In the genomic region with DNA sequence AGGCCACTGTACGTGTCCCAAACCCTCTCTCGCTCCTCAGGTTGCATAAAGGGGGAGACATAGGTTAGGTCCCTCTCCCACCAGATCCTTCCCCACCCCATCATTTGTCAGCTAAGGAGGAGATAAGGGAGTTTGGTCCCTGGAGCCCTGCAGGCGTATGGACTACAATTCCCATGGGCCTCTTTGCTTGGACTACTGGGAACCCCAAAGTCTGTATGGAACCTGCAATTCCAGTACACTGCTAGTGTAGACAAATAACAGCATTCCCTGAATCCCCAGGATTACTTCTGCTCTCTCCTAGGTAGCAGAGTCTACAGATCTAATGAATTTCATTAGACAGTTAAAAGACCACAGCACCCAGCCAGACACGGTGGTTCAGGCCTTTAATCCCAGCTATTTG, we compare ENCODE assay signal across 27 cellular contexts. TPM values are rescaled to one million over a fixed set of nuclear protein-coding genes. Genes with fewer than 3 reads are reported as not detected.
"Had no signal": no experiment of that assay in that cellular context is flagged by ENCODE, and none has a peak within 500 bp of the region (broad histone marks: within the 10 kb centered on the region; RNA-seq: fewer than 3 reads in every experiment).

No MANE protein-coding gene starts in this region.

- H3K27me3 ChIP-seq: ascending aorta, body of pancreas, MG63 had no signal

- FAIRE-seq: bronchial epithelial cell had no signal

- DNase-seq: activated B cell treated with CpG ODN at 0.5 μM for 24 hours; activated CD4-positive, alpha-beta T cell treated with anti-CD3 and anti-CD28 coated beads for 1 hour; activated CD4-positive, alpha-beta T cell treated with anti-CD3 and anti-CD28 coated beads, Interleukin-2, amount 10 ng/mL, durations not matched to agents 24 days and 14 days; activated CD4-positive, alpha-beta T cell treated with anti-CD3 and anti-CD28 coated beads, Interleukin-2, amount 50 U/mL, for 48 hours; activated CD8-positive, alpha-beta memory T cell treated with anti-CD3 and anti-CD28 coated beads, Interleukin-2, amount 10 ng/mL, durations not matched to agents 7 days and 5 days; activated effector memory CD4-positive, alpha-beta T cell treated with Interleukin-2 at 50 U/mL for 16 hours; activated naive CD4-positive, alpha-beta T cell treated with Interleukin-2 at 50 U/mL for 16 hours; activated naive CD8-positive, alpha-beta T cell treated with anti-CD3 and anti-CD28 coated beads, Interleukin-2, amount 50 U/mL, for 24 hours; activated T-cell treated with anti-CD3 and anti-CD28 coated beads, Interleukin-2, amount 50 U/mL, for 24 hours; amniotic stem cell; body of pancreas; MV-4-11; NCI-H1105; NCI-H1436; NCI-H1694 treated with DMSO at 0.1 percent for 48 hours; NCI-H2029 treated with DMSO at 0.1 percent for 48 hours; NCI-H345; NCI-H510A; NCI-H526 treated with DMSO at 0.1 percent for 48 hours; SIG-M5; T-helper 17 cell; T-helper 9 cell had no signal

- H3K9me3 ChIP-seq: ascending aorta, body of pancreas, MG63 had no signal

- H3K4me1 ChIP-seq: ascending aorta, body of pancreas had no signal

- H3K4me3 ChIP-seq: ascending aorta, body of pancreas, MG63 had no signal

- H3K27ac ChIP-seq: ascending aorta, body of pancreas had no signal

RNA-seq across cellular contexts. Expression of a gene that starts 46.3 kb away (rescaled TPM):
- total RNA-seq: activated B cell treated with CpG ODN at 0.5 μM for 24 hours; activated CD4-positive, alpha-beta T cell treated with anti-CD3 and anti-CD28 coated beads, Interleukin-2, amount 10 ng/mL, durations not matched to agents 24 days and 14 days; activated T-helper 1 cell treated with anti-CD3 and anti-CD28 coated beads, Interleukin-12 subunit alpha, Interleukin-12 subunit beta, Interleukin-2, Interleukin-4 antibody, amounts not matched to agents 30 ng/mL and 10 ng/mL and 1 ng/mL, durations not matched to agents 14 hours and 24 hours and 36 hours; ascending aorta; body of pancreas; bronchial epithelial cell; PC-3; T-helper 17 cell had no signal
